8 cellular contexts compared by ENCODE assay signal in the genomic region with DNA sequence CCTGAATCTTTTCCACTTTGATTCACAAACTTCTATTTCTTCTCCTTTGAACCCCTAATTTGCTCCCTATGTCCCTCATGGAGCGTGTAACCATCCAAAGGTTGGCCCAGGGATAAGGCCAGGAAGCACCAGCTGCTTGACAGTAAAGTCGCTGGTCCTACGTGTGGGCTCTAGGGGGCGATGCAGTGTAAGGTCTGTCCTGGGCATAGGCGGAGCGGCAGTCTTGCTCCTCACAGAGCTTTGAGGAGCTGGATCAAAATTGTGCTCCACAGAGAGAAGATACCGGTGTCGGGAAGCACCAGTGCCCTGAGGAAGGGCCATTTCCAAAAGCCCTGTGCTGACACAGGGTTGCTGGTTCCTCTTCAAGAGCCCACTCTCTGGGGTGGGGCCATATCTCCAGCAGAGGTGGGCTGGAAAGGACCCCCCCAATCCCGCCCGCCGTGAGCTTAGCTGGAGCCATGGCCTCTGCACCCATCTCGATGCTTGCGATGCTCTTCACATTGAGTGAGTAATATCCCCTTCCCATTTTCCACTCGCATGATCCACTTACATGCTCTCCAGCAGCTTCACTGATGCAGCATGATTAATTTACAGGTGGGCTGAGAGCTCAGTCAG. TPM values are rescaled to one million over a fixed set of nuclear protein-coding genes. Genes with fewer than 3 reads are reported as not detected.
DNase-seq lines count a peak whose midpoint lies in the region; ATAC-seq and TF ChIP-seq lines count a peak whose summit lies in the region.

No MANE protein-coding gene starts in this region.

- peaks cover 51% of the 10 kb centered on the region for H3K27me3 Mint-ChIP-seq in CD4-positive, alpha-beta T cell
- peaks cover 31% of the 10 kb centered on the region for H3K27me3 Mint-ChIP-seq in T-helper 17 cell
- H3K27me3 Mint-ChIP-seq in stimulated activated naive CD8-positive, alpha-beta T cell treated with anti-CD3 and anti-CD28 coated beads, Interleukin-15, Interleukin-2, amounts not matched to agents 100 ng/mL and 50 ng/mL, for 24 hours, result peaks cover 48% of the 10 kb centered on the region
- peaks cover 74% of the 10 kb centered on the region for H3K27me3 Mint-ChIP-seq in mesothelial cell of epicardium (ENCODE audit: low read depth)

- H3K4me3 ChIP-seq in HEK293 (ENCODE audit: low read depth, low read length) (no peak overlapping the region), fibroblast of mammary gland (ENCODE audit: control insufficient read depth, low read depth, low read length) (no peak overlapping the region)

- DNase-seq in CD4-positive, alpha-beta T cell, result peak in 7 of 10 experiments; percentile 18 to 38 (median 27)
- DNase-seq in T-helper 17 cell (peak in 2 of 3 donors; percentile 23 to 29), fibroblast of mammary gland (ENCODE audit: low read depth) (peak; percentile 15), mesothelial cell of epicardium (ENCODE audit: low spot score in 2 of 2, unreplicated experiment in 2 of 2) (no peak)

- no peaks in the 10 kb centered on the region for H3K4me1 ChIP-seq in HEK293 (ENCODE audit: control insufficient read depth, insufficient read depth, low read length)

- CTCF ChIA-PET in CD4-positive, alpha-beta T cell (lab: Charles Lee), result interaction anchor here (0.6 to 3.2 kb wide), 10 partner anchors 10 to 1372 kb away, joined by 3 to 11 read pairs (median 4); no protein-coding TSS in a partner anchor
- CTCF ChIA-PET in HEK293 (lab: Yijun Ruan, JAX), result interaction anchor here (0.5 to 6.8 kb wide), 29 partner anchors 9 to 728 kb away, joined by 3 to 76 read pairs (median 5); no protein-coding TSS in a partner anchor

- peak; percentile 82 for ATAC-seq in CD4-positive, alpha-beta T cell (ENCODE audit: poor library complexity)
- peak; percentile 88 for ATAC-seq in T-helper 17 cell
- no peak for ATAC-seq in GM18873 (IDR thresholded peaks at IDR 0.05; ENCODE audit: low FRiP score, unreplicated experiment)
- ATAC-seq in GM19467 (IDR thresholded peaks at IDR 0.05; ENCODE audit: unreplicated experiment), result no peak

- H3K9me3 ChIP-seq in CD4-positive, alpha-beta T cell (ENCODE audit: control insufficient read depth, low read length), result no peaks in the 10 kb centered on the region
- H3K9me3 ChIP-seq in HEK293 (ENCODE audit: control insufficient read depth, insufficient read depth, low read depth, low read length) (no peaks in the 10 kb centered on the region), T-helper 17 cell (ENCODE audit: control insufficient read depth, low read length, poor library complexity, severe bottlenecking) (no peaks in the 10 kb centered on the region)

- peak; percentile 32 for TF ChIP-seq CTCF in CD4-positive, alpha-beta T cell (IDR thresholded peaks at IDR 0.05)
- TF ChIP-seq CTCF in HEK293 (tag by site-specific recombination; IDR thresholded peaks at IDR 0.05) (peak; percentile 43), fibroblast of mammary gland (conservative IDR thresholded peaks at IDR 0.05; ENCODE audit: control insufficient read depth, insufficient read depth, low read depth, low read length) (peak; percentile 34), mesothelial cell of epicardium (IDR thresholded peaks at IDR 0.05; ENCODE audit: unreplicated experiment) (no peak)

- POLR2A ChIA-PET in CD4-positive, alpha-beta T cell (lab: Charles Lee), result interaction anchor here (0.8 to 2.1 kb wide), 15 partner anchors 12 to 866 kb away, joined by 3 to 11 read pairs (median 5); partner anchors contain the start of gene DAD1
- POLR2A ChIA-PET in HEK293 (lab: Yijun Ruan, JAX), result interaction anchor here (0.6 kb wide), 1 partner anchor 25 kb away, joined by 3 read pairs; no protein-coding TSS in a partner anchor

- peak overlapping the region; percentile 85 for H3K4me3 Mint-ChIP-seq in CD4-positive, alpha-beta T cell
- H3K4me3 Mint-ChIP-seq in T-helper 17 cell (peak overlapping the region; percentile 80), mesothelial cell of epicardium (no peak overlapping the region)
- H3K4me3 Mint-ChIP-seq in stimulated activated naive CD8-positive, alpha-beta T cell treated with anti-CD3 and anti-CD28 coated beads, Interleukin-15, Interleukin-2, amounts not matched to agents 100 ng/mL and 50 ng/mL, for 24 hours, result peak overlapping the region; percentile 82

- no peak overlapping the region for H3K27ac ChIP-seq in CD4-positive, alpha-beta T cell (ENCODE audit: low read depth, low read length)
- no peak overlapping the region for H3K27ac ChIP-seq in HEK293 (ENCODE audit: extremely low read depth, low read depth, low read length)

- no peaks in the 10 kb centered on the region for H3K4me1 Mint-ChIP-seq in CD4-positive, alpha-beta T cell (ENCODE audit: low read depth)
- peaks cover 20% of the 10 kb centered on the region for H3K4me1 Mint-ChIP-seq in T-helper 17 cell
- no peaks in the 10 kb centered on the region for H3K4me1 Mint-ChIP-seq in stimulated activated naive CD8-positive, alpha-beta T cell treated with anti-CD3 and anti-CD28 coated beads, Interleukin-15, Interleukin-2, amounts not matched to agents 100 ng/mL and 50 ng/mL, for 24 hours (ENCODE audit: low read depth)
- H3K4me1 Mint-ChIP-seq in mesothelial cell of epicardium, result no peaks in the 10 kb centered on the region

- no peaks in the 10 kb centered on the region for H3K36me3 ChIP-seq in HEK293 (ENCODE audit: control insufficient read depth in 2 of 2, insufficient read depth in 1 of 2, low read length in 2 of 2)

- H3K9me3 Mint-ChIP-seq in CD4-positive, alpha-beta T cell, result no peaks in the 10 kb centered on the region
- no peaks in the 10 kb centered on the region for H3K9me3 Mint-ChIP-seq in stimulated activated naive CD8-positive, alpha-beta T cell treated with anti-CD3 and anti-CD28 coated beads, Interleukin-15, Interleukin-2, amounts not matched to agents 100 ng/mL and 50 ng/mL, for 24 hours
- no peaks in the 10 kb centered on the region for H3K9me3 Mint-ChIP-seq in mesothelial cell of epicardium

- H3K27me3 ChIP-seq in CD4-positive, alpha-beta T cell (ENCODE audit: control insufficient read depth, insufficient read depth, low read length), result peaks cover 5% of the 10 kb centered on the region

- intact Hi-C loops in CD4-positive, alpha-beta T cell (cut with DNase I, micrococcal nuclease), result no loop called here

- no peaks in the 10 kb centered on the region for H3K36me3 Mint-ChIP-seq in CD4-positive, alpha-beta T cell (ENCODE audit: low read depth)
- H3K36me3 Mint-ChIP-seq in T-helper 17 cell (ENCODE audit: low read depth) (peaks cover 3% of the 10 kb centered on the region), mesothelial cell of epicardium (no peaks in the 10 kb centered on the region)
- H3K36me3 Mint-ChIP-seq in stimulated activated naive CD8-positive, alpha-beta T cell treated with anti-CD3 and anti-CD28 coated beads, Interleukin-15, Interleukin-2, amounts not matched to agents 100 ng/mL and 50 ng/mL, for 24 hours (ENCODE audit: low read depth), result no peaks in the 10 kb centered on the region

- peak overlapping the region; percentile 75 for H3K27ac Mint-ChIP-seq in CD4-positive, alpha-beta T cell
- H3K27ac Mint-ChIP-seq in T-helper 17 cell (peak overlapping the region; percentile 72), mesothelial cell of epicardium (no peak overlapping the region)
- H3K27ac Mint-ChIP-seq in stimulated activated naive CD8-positive, alpha-beta T cell treated with anti-CD3 and anti-CD28 coated beads, Interleukin-15, Interleukin-2, amounts not matched to agents 100 ng/mL and 50 ng/mL, for 24 hours, result peak overlapping the region; percentile 41

TF ChIP-seq in HEK293, 187 proteins besides CTCF, POLR2A, EP300 and RAD21:
- TF ChIP-seq ZNF610 (tag by site-specific recombination; IDR thresholded peaks at IDR 0.05; ENCODE audit: borderline replicate concordance) (peak; percentile 90), ZNF701 (tag by site-specific recombination; IDR thresholded peaks at IDR 0.05) (no peak), IKZF3 (tag by site-specific recombination; IDR thresholded peaks at IDR 0.05) (peak; percentile 36; the same call in 1 of the 2 replicates), ZNF548 (tag by site-specific recombination; IDR thresholded peaks at IDR 0.05) (no peak), ZBTB7A (tag by site-specific recombination; IDR thresholded peaks at IDR 0.05; ENCODE audit: low read depth) (no peak), ZNF654 (tag by site-specific recombination; IDR thresholded peaks at IDR 0.05; ENCODE audit: low read depth) (peak; percentile 30)

RNA-seq across cellular contexts. Expression of gene OR4E1, which starts 49.9 kb away (rescaled TPM):
- total RNA-seq in CD4-positive, alpha-beta T cell, result not detected
- under 1 TPM in 1 of 2 donors, not detected in 1; 0.07 TPM for total RNA-seq in T-helper 17 cell
- not detected in 3 replicates for total RNA-seq in mesothelial cell of epicardium

Comparison
In these comparisons a context has a peak if more than half of its experiments do, and no peak if none do; other contexts are left out.
1. ATAC-seq: peak in CD4-positive, alpha-beta T cell (single experiment) and T-helper 17 cell (single experiment); none in GM18873 (single experiment) and GM19467 (single experiment).
2. DNase-seq: peak in CD4-positive, alpha-beta T cell (7 of 10), T-helper 17 cell (2 of 3) and fibroblast of mammary gland (single experiment); none in mesothelial cell of epicardium (0 of 2).